2 cellular contexts compared by ENCODE assay signal in the genomic region with DNA sequence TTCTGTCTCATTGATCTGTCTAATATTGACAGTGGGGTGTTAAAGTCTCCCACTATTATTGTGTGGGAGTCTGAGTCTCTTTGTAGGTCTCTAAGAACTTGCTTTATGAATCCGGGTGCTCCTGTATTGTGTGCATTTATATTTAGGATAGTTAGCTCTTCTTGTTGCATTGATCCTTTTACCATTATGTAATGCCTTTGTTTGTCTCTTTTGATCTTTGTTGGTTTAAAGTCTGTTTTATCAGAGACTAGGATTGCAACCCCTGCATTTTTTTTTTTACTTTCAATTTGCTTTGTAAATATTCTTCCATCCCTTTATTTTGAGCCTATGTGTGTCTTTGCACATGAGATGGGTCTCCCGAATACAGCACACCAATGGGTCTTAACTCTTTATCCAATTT. TPM values are rescaled to one million over a fixed set of nuclear protein-coding genes. Genes with fewer than 3 reads are reported as not detected.
"Had no signal": no experiment of that assay in that cellular context is flagged by ENCODE, and none has a peak within 500 bp of the region (broad histone marks: within the 10 kb centered on the region; RNA-seq: fewer than 3 reads in every experiment).

No MANE protein-coding gene starts in this region.

RNA-seq across cellular contexts. Expression of a gene that starts 34.9 kb away (rescaled TPM):
- total RNA-seq: OCI-LY7, Peyer's patch had no signal
